Comparison of ENCODE assay signal across 13 cellular contexts in genomic region chr1:47229031-47229831, GRCh38. TPM values are rescaled to one million over a fixed set of nuclear protein-coding genes. Genes with fewer than 3 reads are reported as not detected.
A peak's percentile ranks its signal among the peaks of the same experiment; 100 is the strongest.
DNase-seq lines count a peak whose midpoint lies in the region; ATAC-seq and TF ChIP-seq lines count a peak whose summit lies in the region.
"Had no signal": no experiment of that assay in that cellular context is flagged by ENCODE, and none has a peak within 500 bp of the region (broad histone marks: within the 10 kb centered on the region; RNA-seq: fewer than 3 reads in every experiment).

No MANE protein-coding gene starts in this region.

- no peak for DNase-seq in CD4-positive, CD25-positive, alpha-beta regulatory T cell
- DNase-seq in OCI-M1 (lab: John Stamatoyannopoulos, UW): peak; percentile 87
- DNase-seq in esophagus muscularis mucosa (ENCODE audit: extremely low spot score): no peak
- DNase-seq in neural crest cell (ENCODE audit: low read depth, low spot score): no peak
- DNase-seq in foreskin fibroblast: no peak
- no peak for DNase-seq in testis
- DNase-seq in SW 1271 (lab: John Stamatoyannopoulos, UW): no peak
- DNase-seq in amniotic stem cell (lab: John Stamatoyannopoulos, UW): no peak
- DNase-seq: activated effector memory CD4-positive, alpha-beta T cell treated with anti-CD3 and anti-CD28 coated beads, Interleukin-2, amount 50 U/mL, for 16 hours; cerebellar nuclear complex; stimulated activated naive CD4-positive, alpha-beta T cell treated with Interleukin-2 at 50 U/mL for 16 hours had no signal

- H3K9me3 Mint-ChIP-seq in CD4-positive, CD25-positive, alpha-beta regulatory T cell: peaks cover 0 to 5% (median 0%) of the 10 kb centered on the region in 7 donors
- no peaks in the 10 kb centered on the region for H3K9me3 Mint-ChIP-seq in neural crest cell

- H3K27ac ChIP-seq in CD4-positive, CD25-positive, alpha-beta regulatory T cell (ENCODE audit: insufficient read depth, low read length, poor library complexity, severe bottlenecking): no peak overlapping the region
- peak overlapping the region; percentile 65 to 77 (median 66) for H3K27ac ChIP-seq in esophagus muscularis mucosa (replicated peaks in 1 of 4)
- H3K27ac ChIP-seq in testis: peak overlapping the region in 1 of 2 donors; percentile 37

- peak overlapping the region; percentile 32 for H3K4me3 ChIP-seq in CD4-positive, CD25-positive, alpha-beta regulatory T cell (ENCODE audit: low read depth, low read length)
- H3K4me3 ChIP-seq in esophagus muscularis mucosa: peak overlapping the region; percentile 44 to 54 (median 48)
- H3K4me3 ChIP-seq in foreskin fibroblast (ENCODE audit: low read depth in 1 of 2, low read length in 2 of 2): no peak overlapping the region
- H3K4me3 ChIP-seq in testis: no peak overlapping the region

- intact Hi-C loops in esophagus muscularis mucosa (cut with DNase I): no loop called here
- intact Hi-C loops in testis (cut with DNase I; ENCODE audit: low total_unique reads): no loop called here

- peaks cover 48% of the 10 kb centered on the region for H3K4me1 ChIP-seq in CD4-positive, CD25-positive, alpha-beta regulatory T cell (ENCODE audit: control insufficient read depth, insufficient read depth, low read length, poor library complexity, severe bottlenecking)
- H3K4me1 ChIP-seq in esophagus muscularis mucosa: peaks cover 29 to 61% (median 56%) of the 10 kb centered on the region in 4 donors
- peaks cover 18% of the 10 kb centered on the region for H3K4me1 ChIP-seq in testis

- peak overlapping the region in 3 of 4 donors; percentile 34 to 54 (median 40) for H3K4me3 Mint-ChIP-seq in CD4-positive, CD25-positive, alpha-beta regulatory T cell
- H3K4me3 Mint-ChIP-seq in neural crest cell: peak overlapping the region; percentile 24

- peaks cover 0 to 42% (median 25%) of the 10 kb centered on the region in 4 donors for H3K4me1 Mint-ChIP-seq in CD4-positive, CD25-positive, alpha-beta regulatory T cell
- peaks cover 18% of the 10 kb centered on the region for H3K4me1 Mint-ChIP-seq in neural crest cell

- 13% methylated on average over 35 of the region's 35 CpGs for WGBS in esophagus muscularis mucosa
- WGBS in testis, 2 donors: 16% methylated on average over 32 to 35 of the region's 35 CpGs

- no peak for TF ChIP-seq CTCF in esophagus muscularis mucosa (IDR thresholded peaks at IDR 0.05)
- TF ChIP-seq CTCF in neural crest cell (conservative IDR thresholded peaks at IDR 0.05): no peak
- no peak for TF ChIP-seq CTCF in foreskin fibroblast (IDR thresholded peaks at IDR 0.05; ENCODE audit: low read depth, low read length)
- no peak for TF ChIP-seq CTCF in testis (IDR thresholded peaks at IDR 0.05)

- TF ChIP-seq EP300 in esophagus muscularis mucosa (IDR thresholded peaks at IDR 0.05): no peak

- peaks cover 81% of the 10 kb centered on the region for H3K27me3 Mint-ChIP-seq in CD4-positive, CD25-positive, alpha-beta regulatory T cell
- peaks cover 85% of the 10 kb centered on the region for H3K27me3 Mint-ChIP-seq in neural crest cell (ENCODE audit: low read depth)

- no peak overlapping the region for H3K27ac Mint-ChIP-seq in CD4-positive, CD25-positive, alpha-beta regulatory T cell
- H3K27ac Mint-ChIP-seq in neural crest cell (ENCODE audit: unreplicated experiment): no peak overlapping the region

- ATAC-seq in CD4-positive, CD25-positive, alpha-beta regulatory T cell (ENCODE audit: low read depth in 2 of 2): no peak

- no peaks in the 10 kb centered on the region for H3K36me3 Mint-ChIP-seq in CD4-positive, CD25-positive, alpha-beta regulatory T cell
- H3K36me3 Mint-ChIP-seq in neural crest cell (ENCODE audit: low read depth): no peaks in the 10 kb centered on the region

- H3K36me3 ChIP-seq in CD4-positive, CD25-positive, alpha-beta regulatory T cell (ENCODE audit: control insufficient read depth, insufficient read depth, low read length): no peaks in the 10 kb centered on the region
- no peaks in the 10 kb centered on the region for H3K36me3 ChIP-seq in esophagus muscularis mucosa
- H3K36me3 ChIP-seq in testis (ENCODE audit: low read depth, missing control alignments): no peaks in the 10 kb centered on the region

- no peaks in the 10 kb centered on the region for H3K9me3 ChIP-seq in CD4-positive, CD25-positive, alpha-beta regulatory T cell (ENCODE audit: control insufficient read depth in 2 of 2, low read length in 2 of 2)
- H3K9me3 ChIP-seq in esophagus muscularis mucosa (no peaks in the 10 kb centered on the region), testis (no peaks in the 10 kb centered on the region)

- TF ChIP-seq POLR2A in esophagus muscularis mucosa (IDR thresholded peaks at IDR 0.05; ENCODE audit: low read depth) (no peak), testis (IDR thresholded peaks at IDR 0.05) (no peak)

- peaks cover 69% of the 10 kb centered on the region for H3K27me3 ChIP-seq in CD4-positive, CD25-positive, alpha-beta regulatory T cell (ENCODE audit: control insufficient read depth, insufficient read depth, low read length)
- H3K27me3 ChIP-seq in esophagus muscularis mucosa: peaks cover 3 to 100% (median 82%) of the 10 kb centered on the region in 4 donors
- H3K27me3 ChIP-seq in testis: peaks cover 5% of the 10 kb centered on the region

RNA-seq across cellular contexts. Expression of gene TAL1, which starts 2.8 kb away (rescaled TPM):
- total RNA-seq in CD4-positive, CD25-positive, alpha-beta regulatory T cell: 4.4 TPM
- polyA plus RNA-seq in CD4-positive, CD25-positive, alpha-beta regulatory T cell: not detected
- total RNA-seq in esophagus muscularis mucosa (1 to 10 TPM; 2.5 to 4.8 (median 4.1) TPM), neural crest cell (0.11 and 0.21 TPM in 2 replicates), testis (1 to 10 TPM; 1.7 to 3.5 TPM)
- 2.3 TPM for polyA plus RNA-seq in testis (ENCODE audit: insufficient read depth, low read depth, low replicate concordance)
- total RNA-seq: LHCN-M2 had no signal

RNA-seq across cellular contexts. Expression of gene PDZK1IP1, which starts 39.4 kb away (rescaled TPM):
- total RNA-seq in CD4-positive, CD25-positive, alpha-beta regulatory T cell: 0.94 TPM
- polyA plus RNA-seq in CD4-positive, CD25-positive, alpha-beta regulatory T cell: not detected
- total RNA-seq in esophagus muscularis mucosa: 1 to 10 TPM in 1 of 4 donors, not detected in 3; 1.8 TPM
- total RNA-seq in neural crest cell: not detected in 2 replicates
- 1 to 10 TPM; 1.5 to 8.6 TPM for total RNA-seq in testis
- polyA plus RNA-seq in testis (ENCODE audit: insufficient read depth, low read depth, low replicate concordance): 13.9 TPM
- total RNA-seq: H4, LHCN-M2 had no signal

Comparison
In these comparisons a context has a peak if more than half of its experiments do, and no peak if none do; other contexts are left out.
1. H3K4me3 ChIP-seq: peak in CD4-positive, CD25-positive, alpha-beta regulatory T cell (single experiment) and esophagus muscularis mucosa (4 of 4); none in foreskin fibroblast (0 of 2) and testis (0 of 2).